In the genomic region with DNA sequence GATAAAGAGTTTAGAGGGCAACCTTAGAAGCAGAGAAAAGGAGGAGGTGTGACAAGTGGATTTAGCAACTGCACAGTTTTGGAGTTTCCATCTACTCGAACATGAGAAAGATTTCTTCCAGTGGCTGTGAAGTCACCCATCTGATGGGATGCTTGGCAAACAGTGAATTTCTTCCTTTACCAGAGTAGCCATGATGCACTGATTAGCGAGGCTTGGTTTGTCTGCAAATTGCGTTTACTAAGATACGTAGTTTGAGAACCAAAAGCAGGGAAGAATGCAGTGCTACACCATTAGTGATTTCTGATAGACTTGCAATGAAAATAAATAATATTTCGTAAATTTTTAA, we compare ENCODE assay signal across 8 cellular contexts. TPM values are rescaled to one million over a fixed set of nuclear protein-coding genes. Genes with fewer than 3 reads are reported as not detected.
DNase-seq lines count a peak whose midpoint lies in the region; ATAC-seq, FAIRE-seq and TF ChIP-seq lines count a peak whose summit lies in the region.

No MANE protein-coding gene starts in this region.

- peak overlapping the region; percentile 63 for H2BK12ac ChIP-seq in trophoblast cell (ENCODE audit: low read length)

- no CpG with 5 or more reads among the region's 5 CpGs for WGBS in trophoblast cell (ENCODE audit: extremely low coverage, insufficient coverage, insufficient read length)

- peak overlapping the region; percentile 78 for H2AFZ ChIP-seq in DND-41 (ENCODE audit: low read depth, low read length)
- peak overlapping the region; percentile 94 for H2AFZ ChIP-seq in OCI-LY7 (ENCODE audit: low read length)
- H2AFZ ChIP-seq in endothelial cell of umbilical vein (ENCODE audit: low read depth, low read length) = peak overlapping the region; percentile 47
- peak overlapping the region; percentile 72 for H2AFZ ChIP-seq in trophoblast cell (ENCODE audit: insufficient read depth, low read length, poor library complexity)

- no peak for DNase-seq in DND-41
- DNase-seq in OCI-LY7 (ENCODE audit: low spot score) = no peak
- DNase-seq in endothelial cell of umbilical vein (ENCODE audit: low read depth, low spot score) = no peak
- DNase-seq in trophoblast cell = no peak
- no peak for DNase-seq in DMS153 (lab: John Stamatoyannopoulos, UW)

- POLR2A ChIA-PET in OCI-LY7 (lab: Charles Lee) = interaction anchor here (0.9 to 3.6 kb wide), 3 partner anchors 244 to 648 kb away, joined by 3 to 11 read pairs (median 4); no protein-coding TSS in a partner anchor
- POLR2A ChIA-PET in endothelial cell of umbilical vein (lab: Charles Lee) = interaction anchor here (1.0 to 1.1 kb wide), 2 partner anchors 19 to 647 kb away, joined by 3 to 4 read pairs; no protein-coding TSS in a partner anchor

- H3K23ac ChIP-seq in trophoblast cell (ENCODE audit: low read length) = no peak overlapping the region

- peaks cover 14% of the 10 kb centered on the region; the same call in 1 of the 2 replicates for H4K20me1 ChIP-seq in DND-41 (ENCODE audit: insufficient read depth, low read length)
- H4K20me1 ChIP-seq in OCI-LY7 (ENCODE audit: insufficient read depth, low read length) = peaks cover 13% of the 10 kb centered on the region; the same call in 1 of the 2 replicates
- H4K20me1 ChIP-seq in endothelial cell of umbilical vein (replicated peaks; ENCODE audit: control insufficient read depth, extremely low read depth, insufficient read depth, low read length) = no peaks in the 10 kb centered on the region

- peak overlapping the region; percentile 75 for H4K91ac ChIP-seq in trophoblast cell (ENCODE audit: low read depth, low read length)

- no peaks in the 10 kb centered on the region for H3K9me2 ChIP-seq in OCI-LY7 (ENCODE audit: insufficient read depth, low read length)

- peak overlapping the region; percentile 22 for H4K12ac ChIP-seq in trophoblast cell (ENCODE audit: low read depth, low read length)

- H2BK120ac ChIP-seq in trophoblast cell (ENCODE audit: insufficient read depth, low read length, poor library complexity) = peak overlapping the region; percentile 55

- peak overlapping the region; percentile 64 for H3K14ac ChIP-seq in trophoblast cell (ENCODE audit: low read length)

- peaks cover 12% of the 10 kb centered on the region for H3K79me1 ChIP-seq in trophoblast cell (ENCODE audit: low read length)

- H3K27ac ChIP-seq in DND-41 (ENCODE audit: low read length) = peak overlapping the region; percentile 99
- H3K27ac ChIP-seq in OCI-LY7 (ENCODE audit: low read depth, low read length, poor library complexity, severe bottlenecking) = peak overlapping the region; percentile 69
- H3K27ac ChIP-seq in endothelial cell of umbilical vein (ENCODE audit: insufficient read depth, low read depth, low read length) = peak overlapping the region; percentile 95
- H3K27ac ChIP-seq in trophoblast cell (ENCODE audit: low read depth, low read length) = peak overlapping the region; percentile 92

- H2AK5ac ChIP-seq in trophoblast cell (ENCODE audit: low read length) = no peak overlapping the region

- H3K4me1 ChIP-seq in DND-41 (ENCODE audit: insufficient read depth, low read length) (peaks cover 52% of the 10 kb centered on the region), OCI-LY7 (ENCODE audit: insufficient read depth, low read length, poor library complexity, severe bottlenecking) (peaks cover 38% of the 10 kb centered on the region), endothelial cell of umbilical vein (ENCODE audit: control insufficient read depth, extremely low read depth, insufficient read depth, low read length) (peaks cover 30% of the 10 kb centered on the region), trophoblast cell (ENCODE audit: control insufficient read depth in 1 of 2, insufficient read depth in 2 of 2, low read length in 2 of 2) (peaks cover 0 to 3% of the 10 kb centered on the region in 2 experiments)

- intact Hi-C loops in OCI-LY7 (cut with micrococcal nuclease; ENCODE audit: unreplicated experiment) (loop anchor here (2.0 to 10.0 kb wide), 4 partner anchors 242 to 781 kb away; a partner anchor contains a TSS), endothelial cell of umbilical vein (cut with micrococcal nuclease) (loop anchor here (2.0 to 10.0 kb wide), 5 partner anchors 168 to 904 kb away; a partner anchor contains a TSS)

- H3K4me2 ChIP-seq in DND-41 (ENCODE audit: insufficient read depth, low read length) (peak overlapping the region; percentile 79), OCI-LY7 (ENCODE audit: low read length) (peak overlapping the region; percentile 73), endothelial cell of umbilical vein (ENCODE audit: insufficient read depth, low read length) (peak overlapping the region; percentile 89), trophoblast cell (ENCODE audit: low read length) (peak overlapping the region; percentile 80)

- no peaks in the 10 kb centered on the region for H3K36me3 ChIP-seq in DND-41 (ENCODE audit: insufficient read depth, low read length)
- no peaks in the 10 kb centered on the region for H3K36me3 ChIP-seq in OCI-LY7 (ENCODE audit: insufficient read depth, low read length)
- H3K36me3 ChIP-seq in endothelial cell of umbilical vein (ENCODE audit: control insufficient read depth in 2 of 2, extremely low read depth in 1 of 2, insufficient read depth in 2 of 2, low read length in 2 of 2) = no peaks in the 10 kb centered on the region
- no peaks in the 10 kb centered on the region for H3K36me3 ChIP-seq in trophoblast cell (ENCODE audit: control insufficient read depth in 1 of 2, insufficient read depth in 2 of 2, low read length in 2 of 2)

- no peak for TF ChIP-seq CTCF in DND-41 (IDR thresholded peaks at IDR 0.05; ENCODE audit: borderline replicate concordance, extremely low read depth, low read length, poor library complexity, severe bottlenecking)
- no peak for TF ChIP-seq CTCF in OCI-LY7 (conservative IDR thresholded peaks at IDR 0.05; ENCODE audit: low read length)
- TF ChIP-seq CTCF in endothelial cell of umbilical vein (IDR thresholded peaks at IDR 0.05; ENCODE audit: extremely low read depth in 1 of 2, insufficient read depth in 1 of 2, low read depth in 1 of 2, low read length in 2 of 2) = no peak

- FAIRE-seq in endothelial cell of umbilical vein (lab: Jason Lieb, UNC) = no peak

- H2BK5ac ChIP-seq in trophoblast cell (ENCODE audit: low read depth, low read length, poor library complexity) = peak overlapping the region; percentile 93

- H3K4me3 ChIP-seq in DND-41 (ENCODE audit: low read depth in 1 of 2, low read length in 2 of 2) (peak overlapping the region; percentile 39 to 67), OCI-LY7 (ENCODE audit: low read depth, low read length, poor library complexity, severe bottlenecking) (peak overlapping the region; percentile 91), endothelial cell of umbilical vein (replicated peaks in 1 of 3; ENCODE audit: insufficient read depth in 1 of 3, low read depth in 1 of 3, low read length in 3 of 3) (peak overlapping the region; percentile 45 to 75 (median 72)), trophoblast cell (ENCODE audit: low read depth, low read length) (no peak overlapping the region)

- ATAC-seq in DND-41 (ENCODE audit: insufficient read depth, low read depth) = no peak; the same call in 1 of the 3 replicates
- no peak for ATAC-seq in GM21381 (IDR thresholded peaks at IDR 0.05; ENCODE audit: unreplicated experiment)
- ATAC-seq in HG03520 (IDR thresholded peaks at IDR 0.05; ENCODE audit: unreplicated experiment) = no peak
- ATAC-seq in GM19023 (IDR thresholded peaks at IDR 0.05; ENCODE audit: unreplicated experiment) = no peak

- H3K18ac ChIP-seq in trophoblast cell (ENCODE audit: low read length) = peak overlapping the region; percentile 90

- peak overlapping the region; percentile 61 for H3K4ac ChIP-seq in trophoblast cell (ENCODE audit: low read depth, low read length)

- H3K79me2 ChIP-seq in DND-41 (ENCODE audit: insufficient read depth, low read length) (peaks cover 43% of the 10 kb centered on the region), OCI-LY7 (ENCODE audit: insufficient read depth, low read depth, low read length) (peaks cover 38% of the 10 kb centered on the region; the same call in 1 of the 2 replicates), endothelial cell of umbilical vein (ENCODE audit: control insufficient read depth, insufficient read depth, low read length) (peaks cover 42% of the 10 kb centered on the region), trophoblast cell (ENCODE audit: control insufficient read depth, insufficient read depth, low read length, poor library complexity) (peaks cover 11% of the 10 kb centered on the region)

- no peaks in the 10 kb centered on the region for H3K9me1 ChIP-seq in endothelial cell of umbilical vein (replicated peaks; ENCODE audit: control insufficient read depth, extremely low read depth, insufficient read depth, low read length)

- H4K8ac ChIP-seq in trophoblast cell (ENCODE audit: low read depth, low read length) = peak overlapping the region; percentile 63

- H3K27me3 ChIP-seq in DND-41 (ENCODE audit: insufficient read depth, low read length, poor library complexity) (no peaks in the 10 kb centered on the region), endothelial cell of umbilical vein (ENCODE audit: control insufficient read depth in 2 of 2, insufficient read depth in 2 of 2, low read length in 2 of 2) (no peaks in the 10 kb centered on the region), trophoblast cell (ENCODE audit: insufficient read depth, low read length) (no peaks in the 10 kb centered on the region)

- no TSS peak for BruUV-seq in OCI-LY7 (replicated peaks; lab: Mats Ljungman, UMichigan)
- BruUV-seq in endothelial cell of umbilical vein (replicated peaks; lab: Mats Ljungman, UMichigan) = no TSS peak

- H3K9me3 ChIP-seq in DND-41 (ENCODE audit: insufficient read depth, low read length, severe bottlenecking) (no peaks in the 10 kb centered on the region), OCI-LY7 (ENCODE audit: low read length) (no peaks in the 10 kb centered on the region), endothelial cell of umbilical vein (replicated peaks; ENCODE audit: control insufficient read depth, insufficient read depth, low read length) (no peaks in the 10 kb centered on the region), trophoblast cell (ENCODE audit: insufficient read depth, low read depth, low read length) (no peaks in the 10 kb centered on the region)

- dilution Hi-C loops in endothelial cell of umbilical vein (cut with MboI; ENCODE audit: extremely low pct_ligation_motif_present, low sequenced_read_pairs) = no loop called here

- CTCF ChIA-PET in OCI-LY7 (lab: Charles Lee; ENCODE audit: unreplicated experiment) (interaction anchor here (1.1 kb wide), 1 partner anchor 28 kb away, joined by 4 read pairs; no protein-coding TSS in a partner anchor), endothelial cell of umbilical vein (lab: Charles Lee) (interaction anchor here (7.2 kb wide), 1 partner anchor 18 kb away, joined by 64 read pairs; no protein-coding TSS in a partner anchor)

- H3K9ac ChIP-seq in DND-41 (ENCODE audit: low read depth, low read length) (peak overlapping the region; percentile 89), endothelial cell of umbilical vein (replicated peaks; ENCODE audit: extremely low read depth, insufficient read depth, low read length) (peak overlapping the region; percentile 93), trophoblast cell (ENCODE audit: low read length) (peak overlapping the region; percentile 45)

- no peak for TF ChIP-seq POLR2A in endothelial cell of umbilical vein (IDR thresholded peaks at IDR 0.05; ENCODE audit: low read depth, low read length)

RNA-seq across cellular contexts. Expression of a gene that starts 0.8 kb away (rescaled TPM):
- total RNA-seq in OCI-LY7 (2014; rRNA removed; shearing (Covaris generic)) = 28.1 and 30.4 TPM in 2 replicates
- 37.3 and 43.8 TPM in 2 replicates for total RNA-seq in OCI-LY7 (2022)
- 77.1 and 87.8 TPM in 2 replicates for total RNA-seq in endothelial cell of umbilical vein
- polyA plus RNA-seq in endothelial cell of umbilical vein = 21.4 and 33.6 TPM in 2 replicates
- 27.3 and 31.1 TPM in 2 replicates for polyA plus RNA-seq in endothelial cell of umbilical vein (2011; cell fraction: cytosol; rRNA removed)
- 78.7 and 99.1 TPM in 2 replicates for polyA plus RNA-seq in endothelial cell of umbilical vein (2011; cell fraction: nucleus; rRNA removed)
- polyA plus RNA-seq in endothelial cell of umbilical vein (2012) = 50.3 and 51.5 TPM in 2 replicates
- 57.6 and 73.6 TPM in 2 replicates for polyA minus RNA-seq in endothelial cell of umbilical vein
- 12.3 TPM for polyA minus RNA-seq in endothelial cell of umbilical vein (2011; cell fraction: cytosol; rRNA and poly(A)+ RNA removed)
- 63.8 and 122 TPM in 2 replicates for polyA minus RNA-seq in endothelial cell of umbilical vein (2011; cell fraction: nucleus; rRNA and poly(A)+ RNA removed)
- polyA plus RNA-seq in trophoblast cell (2013) = 50.0 and 51.0 TPM in 2 replicates
